In genomic region chr9:36327903-36328302, GRCh38 we compare ENCODE assay signal across 1 cellular context.
TF ChIP-seq lines count a peak whose summit lies in the region.

No MANE protein-coding gene starts in this region.

TF ChIP-seq in K562, 482 proteins besides CTCF, POLR2A, EP300 and RAD21 (continued from another document):
- TF ChIP-seq CHD7 (IDR thresholded peaks at IDR 0.05; ENCODE audit: low read depth, low read length) = no peak
- no peak for TF ChIP-seq JUNB (CRISPR knock-in tag; conservative IDR thresholded peaks at IDR 0.05)
- TF ChIP-seq ARID1B (IDR thresholded peaks at IDR 0.05) = no peak
- no peak for TF ChIP-seq SRSF1 (IDR thresholded peaks at IDR 0.05; ENCODE audit: low read depth, low read length)
- TF ChIP-seq SMARCA4 (IDR thresholded peaks at IDR 0.05) = no peak
- TF ChIP-seq, protein P1, sequence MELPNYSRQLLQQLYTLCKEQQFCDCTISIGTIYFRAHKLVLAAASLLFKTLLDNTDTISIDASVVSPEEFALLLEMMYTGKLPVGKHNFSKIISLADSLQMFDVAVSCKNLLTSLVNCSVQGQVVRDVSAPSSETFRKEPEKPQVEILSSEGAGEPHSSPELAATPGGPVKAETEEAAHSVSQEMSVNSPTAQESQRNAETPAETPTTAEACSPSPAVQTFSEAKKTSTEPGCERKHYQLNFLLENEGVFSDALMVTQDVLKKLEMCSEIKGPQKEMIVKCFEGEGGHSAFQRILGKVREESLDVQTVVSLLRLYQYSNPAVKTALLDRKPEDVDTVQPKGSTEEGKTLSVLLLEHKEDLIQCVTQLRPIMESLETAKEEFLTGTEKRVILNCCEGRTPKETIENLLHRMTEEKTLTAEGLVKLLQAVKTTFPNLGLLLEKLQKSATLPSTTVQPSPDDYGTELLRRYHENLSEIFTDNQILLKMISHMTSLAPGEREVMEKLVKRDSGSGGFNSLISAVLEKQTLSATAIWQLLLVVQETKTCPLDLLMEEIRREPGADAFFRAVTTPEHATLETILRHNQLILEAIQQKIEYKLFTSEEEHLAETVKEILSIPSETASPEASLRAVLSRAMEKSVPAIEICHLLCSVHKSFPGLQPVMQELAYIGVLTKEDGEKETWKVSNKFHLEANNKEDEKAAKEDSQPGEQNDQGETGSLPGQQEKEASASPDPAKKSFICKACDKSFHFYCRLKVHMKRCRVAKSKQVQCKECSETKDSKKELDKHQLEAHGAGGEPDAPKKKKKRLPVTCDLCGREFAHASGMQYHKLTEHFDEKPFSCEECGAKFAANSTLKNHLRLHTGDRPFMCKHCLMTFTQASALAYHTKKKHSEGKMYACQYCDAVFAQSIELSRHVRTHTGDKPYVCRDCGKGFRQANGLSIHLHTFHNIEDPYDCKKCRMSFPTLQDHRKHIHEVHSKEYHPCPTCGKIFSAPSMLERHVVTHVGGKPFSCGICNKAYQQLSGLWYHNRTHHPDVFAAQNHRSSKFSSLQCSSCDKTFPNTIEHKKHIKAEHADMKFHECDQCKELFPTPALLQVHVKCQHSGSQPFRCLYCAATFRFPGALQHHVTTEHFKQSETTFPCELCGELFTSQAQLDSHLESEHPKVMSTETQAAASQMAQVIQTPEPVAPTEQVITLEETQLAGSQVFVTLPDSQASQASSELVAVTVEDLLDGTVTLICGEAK (IDR thresholded peaks at IDR 0.05) = no peak
- TF ChIP-seq, protein P1 (CRISPR knock-in tag; IDR thresholded peaks at IDR 0.05) = no peak
- TF ChIP-seq RHOXF2B (CRISPR knock-in tag; conservative IDR thresholded peaks at IDR 0.05) = no peak
TF ChIP-seq in K562: peak in this region for 0.
